In the genomic region with DNA sequence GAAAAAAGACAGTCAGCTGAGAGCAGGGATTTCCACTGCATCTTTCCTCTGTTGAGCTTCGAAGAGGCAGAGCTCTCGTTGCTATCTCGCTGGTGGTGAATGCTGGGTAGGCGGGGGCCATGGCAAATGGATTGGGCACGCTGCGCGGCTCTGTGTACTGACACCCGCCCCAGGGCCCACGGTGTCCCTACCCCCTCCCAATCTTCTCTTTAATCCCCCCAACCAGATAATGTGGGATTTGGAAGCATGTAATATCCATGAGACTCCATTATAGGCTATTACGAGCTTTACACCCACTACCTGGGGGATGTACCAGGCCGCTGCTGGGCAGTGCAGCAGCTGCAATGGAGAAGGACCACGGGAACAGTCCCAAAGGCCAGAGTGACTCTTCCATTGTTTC, we compare ENCODE assay signal across 1 cellular context.
TF ChIP-seq lines count a peak whose summit lies in the region.

No MANE protein-coding gene starts in this region.

TF ChIP-seq in H1, 55 proteins besides CTCF, POLR2A, EP300 and RAD21:
- no peak for TF ChIP-seq CHD1 (IDR thresholded peaks at IDR 0.05; ENCODE audit: low read depth, low read length)
- TF ChIP-seq HDAC6 (IDR thresholded peaks at IDR 0.05; ENCODE audit: low read depth, low read length): no peak
